11 cellular contexts compared by ENCODE assay signal in genomic region chr10:12389154-12389734, GRCh38. TPM values are rescaled to one million over a fixed set of nuclear protein-coding genes. Genes with fewer than 3 reads are reported as not detected.
DNase-seq lines count a peak whose midpoint lies in the region; ATAC-seq and TF ChIP-seq lines count a peak whose summit lies in the region.
"Had no signal": no experiment of that assay in that cellular context is flagged by ENCODE, and none has a peak within 500 bp of the region (broad histone marks: within the 10 kb centered on the region; RNA-seq: fewer than 3 reads in every experiment).

No MANE protein-coding gene starts in this region.

- H3K27me3 Mint-ChIP-seq in chondrocyte (ENCODE audit: low read depth) (no peaks in the 10 kb centered on the region), osteocyte (ENCODE audit: unreplicated experiment) (no peaks in the 10 kb centered on the region)
- H3K27me3 Mint-ChIP-seq: CD4-positive, alpha-beta memory T cell; stimulated activated naive CD8-positive, alpha-beta T cell treated with anti-CD3 and anti-CD28 coated beads, Interleukin-15, amount 100 ng/mL, for 72 hours had no signal

- WGBS in psoas muscle, 3 donors = 50 to 63% (median 51%) methylated on average over 17 of the region's 17 CpGs

- H3K4me3 ChIP-seq in BLaER1 = no peak overlapping the region
- H3K4me3 ChIP-seq in LNCaP clone FGC (ENCODE audit: low read depth, low read length) = no peak overlapping the region
- no peak overlapping the region for H3K4me3 ChIP-seq in mucosa of descending colon
- H3K4me3 ChIP-seq in osteoblast (ENCODE audit: insufficient read depth, low read length) = no peak overlapping the region
- H3K4me3 ChIP-seq in psoas muscle = no peak overlapping the region

- H2AFZ ChIP-seq in osteoblast (ENCODE audit: low read length) = no peak overlapping the region

- H3K27ac ChIP-seq in BLaER1 (peak overlapping the region; percentile 36), osteoblast (ENCODE audit: low read depth, low read length) (no peak overlapping the region), psoas muscle (no peak overlapping the region)

- H3K79me2 ChIP-seq in osteoblast (ENCODE audit: insufficient read depth, low read length) = no peaks in the 10 kb centered on the region

- DNase-seq in LNCaP clone FGC (ENCODE audit: low read depth) (peak; percentile 34), chondrocyte (ENCODE audit: low spot score) (no peak), mucosa of descending colon (peak in 2 of 3 donors; percentile 45 to 46), AG20443 (ENCODE audit: low spot score) (no peak), osteoblast (ENCODE audit: insufficient read length, low spot score, missing footprints) (no peak), psoas muscle (no peak), osteocyte (ENCODE audit: extremely low spot score, unreplicated experiment) (no peak)
- DNase-seq: activated CD8-positive, alpha-beta T cell treated with anti-CD3 and anti-CD28 coated beads, Interleukin-2, amount 10 ng/mL, durations not matched to agents 7 days and 5 days; CD4-positive, alpha-beta memory T cell; stimulated activated naive CD8-positive, alpha-beta T cell treated with anti-CD3 and anti-CD28 coated beads, Interleukin-15, amount 100 ng/mL, for 72 hours had no signal

- ATAC-seq in mucosa of descending colon (peak; percentile 88), psoas muscle (no peak)
- ATAC-seq: activated CD8-positive, alpha-beta T cell treated with anti-CD3 and anti-CD28 coated beads, Interleukin-2, amount 10 ng/mL, durations not matched to agents 7 days and 5 days; stimulated activated naive CD8-positive, alpha-beta T cell treated with anti-CD3 and anti-CD28 coated beads, Interleukin-15, amount 100 ng/mL, for 72 hours had no signal

- H3K4me3 Mint-ChIP-seq in chondrocyte (ENCODE audit: unreplicated experiment) = no peak overlapping the region
- H3K4me3 Mint-ChIP-seq in osteocyte (ENCODE audit: unreplicated experiment) = no peak overlapping the region
- H3K4me3 Mint-ChIP-seq: activated CD8-positive, alpha-beta T cell treated with anti-CD3 and anti-CD28 coated beads, Interleukin-2, amount 10 ng/mL, durations not matched to agents 7 days and 5 days; CD4-positive, alpha-beta memory T cell; stimulated activated naive CD8-positive, alpha-beta T cell treated with anti-CD3 and anti-CD28 coated beads, Interleukin-15, amount 100 ng/mL, for 72 hours had no signal

- H3K9ac ChIP-seq in BLaER1 = peak overlapping the region; percentile 43; the same call in 1 of the 2 replicates

- H3K4me1 Mint-ChIP-seq in chondrocyte (ENCODE audit: low read depth) = peaks cover 44% of the 10 kb centered on the region
- peaks cover 12% of the 10 kb centered on the region for H3K4me1 Mint-ChIP-seq in osteocyte (ENCODE audit: unreplicated experiment)

- intact Hi-C loops in mucosa of descending colon (cut with DNase I, micrococcal nuclease) (no loop called here), psoas muscle (cut with DNase I) (no loop called here)

- H3K4me2 ChIP-seq in BLaER1 (peak overlapping the region; percentile 83), osteoblast (ENCODE audit: insufficient read depth, low read length) (no peak overlapping the region)

- H3K27me3 ChIP-seq in BLaER1 = no peaks in the 10 kb centered on the region
- no peaks in the 10 kb centered on the region for H3K27me3 ChIP-seq in osteoblast (ENCODE audit: insufficient read depth, low read length)
- peaks cover 0 to 4% (median 0%) of the 10 kb centered on the region in 3 donors for H3K27me3 ChIP-seq in psoas muscle (ENCODE audit: insufficient read depth in 3 of 3, low read length in 2 of 3)

- H3K4me1 ChIP-seq in BLaER1 (peaks cover 45% of the 10 kb centered on the region), mucosa of descending colon (ENCODE audit: low read depth) (peaks cover 6% of the 10 kb centered on the region), osteoblast (ENCODE audit: insufficient read depth, low read length) (no peaks in the 10 kb centered on the region), psoas muscle (no peaks in the 10 kb centered on the region)

- peaks cover 23% of the 10 kb centered on the region for H4K20me1 ChIP-seq in BLaER1
- H4K20me1 ChIP-seq in osteoblast (ENCODE audit: insufficient read depth, low read length) = no peaks in the 10 kb centered on the region

- TF ChIP-seq CTCF in LNCaP clone FGC (IDR thresholded peaks at IDR 0.05; ENCODE audit: control insufficient read depth, extremely low read depth, insufficient read depth) = no peak
- no peak for TF ChIP-seq CTCF in chondrocyte (IDR thresholded peaks at IDR 0.05)
- TF ChIP-seq CTCF in mucosa of descending colon (IDR thresholded peaks at IDR 0.05) = no peak
- TF ChIP-seq CTCF in osteoblast (IDR thresholded peaks at IDR 0.05; ENCODE audit: extremely low read depth, low read depth, low read length) = no peak
- TF ChIP-seq CTCF in psoas muscle (IDR thresholded peaks at IDR 0.05) = no peak
- no peak for TF ChIP-seq CTCF in osteocyte (IDR thresholded peaks at IDR 0.05)

- peaks cover 4% of the 10 kb centered on the region; the same call in 1 of the 2 replicates for H3K36me3 ChIP-seq in BLaER1
- no peaks in the 10 kb centered on the region for H3K36me3 ChIP-seq in mucosa of descending colon (ENCODE audit: low read depth)
- no peaks in the 10 kb centered on the region for H3K36me3 ChIP-seq in osteoblast (ENCODE audit: insufficient read depth, low read length)
- H3K36me3 ChIP-seq in psoas muscle (ENCODE audit: insufficient read depth in 1 of 2, low read depth in 1 of 2) = no peaks in the 10 kb centered on the region

- H3K27ac Mint-ChIP-seq in chondrocyte (ENCODE audit: unreplicated experiment) (peak overlapping the region; percentile 24), osteocyte (ENCODE audit: unreplicated experiment) (no peak overlapping the region)
- H3K27ac Mint-ChIP-seq: activated CD8-positive, alpha-beta T cell treated with anti-CD3 and anti-CD28 coated beads, Interleukin-2, amount 10 ng/mL, durations not matched to agents 7 days and 5 days had no signal

- H3K36me3 Mint-ChIP-seq in chondrocyte (ENCODE audit: low read depth) (no peaks in the 10 kb centered on the region), osteocyte (ENCODE audit: unreplicated experiment) (no peaks in the 10 kb centered on the region)

- peaks cover 5% of the 10 kb centered on the region for H3K9me3 Mint-ChIP-seq in chondrocyte (ENCODE audit: low read depth)
- H3K9me3 Mint-ChIP-seq in osteocyte (ENCODE audit: unreplicated experiment) = peaks cover 12% of the 10 kb centered on the region

- H3K9me3 ChIP-seq in BLaER1 (peaks cover 15% of the 10 kb centered on the region), mucosa of descending colon (no peaks in the 10 kb centered on the region), osteoblast (ENCODE audit: low read depth, low read length) (no peaks in the 10 kb centered on the region), psoas muscle (peaks cover 5% of the 10 kb centered on the region)

RNA-seq across cellular contexts. Expression of gene CAMK1D, which starts 39.9 kb away (rescaled TPM):
- total RNA-seq in chondrocyte (31.2 to 36.3 TPM (median 34.7 TPM) in 3 replicates), mucosa of descending colon (10 to 100 TPM; 20.6 to 48.5 (median 32.8) TPM), osteoblast (10.6 and 11.2 TPM in 2 replicates), psoas muscle (1 to 10 TPM in 3 of 4 donors, under 1 TPM in 1; 0.47 to 1.8 (median 1.3) TPM), osteocyte (13.7 and 15.8 TPM in 2 replicates)
- under 1 TPM; 0.39 to 0.53 (median 0.47) TPM for polyA plus RNA-seq in psoas muscle

Comparison
In these comparisons a context has a peak if more than half of its experiments do, and no peak if none do; other contexts are left out.
1. DNase-seq: peak in LNCaP clone FGC (single experiment) and mucosa of descending colon (2 of 3); none in chondrocyte (single experiment), AG20443 (single experiment), osteoblast (single experiment), psoas muscle (0 of 2) and osteocyte (single experiment).